ENCODE assay signal across 8 cellular contexts in genomic region chrX:40580537-40581332, GRCh38. TPM values are rescaled to one million over a fixed set of nuclear protein-coding genes. Genes with fewer than 3 reads are reported as not detected.
DNase-seq lines count a peak whose midpoint lies in the region; ATAC-seq and TF ChIP-seq lines count a peak whose summit lies in the region.

TSS of gene ATP6AP2 (plus strand) at chrX:40580970. CDS start at chrX:40581066, 96 bp downstream.

- intact Hi-C loops in right lobe of liver (cut with DNase I) = no loop called here

- peak within 1 kb of the TSS; percentile 88 for H3K27ac Mint-ChIP-seq in activated CD4-positive, alpha-beta memory T cell treated with anti-CD3 and anti-CD28 coated beads, Interleukin-2, amount 10 ng/mL, durations not matched to agents 7 days and 5 days

- no peak for TF ChIP-seq CTCF in right lobe of liver (IDR thresholded peaks at IDR 0.05)

- H3K27me3 ChIP-seq in duodenal mucosa (ENCODE audit: control insufficient read depth in 1 of 2, insufficient read depth in 2 of 2, low read length in 2 of 2) (no peaks in the 10 kb centered on the region), right lobe of liver (no peaks in the 10 kb centered on the region)

- POLR2A ChIA-PET in activated CD4-positive, alpha-beta memory T cell treated with anti-CD3 and anti-CD28 coated beads, Interleukin-2, amount 10 ng/mL, durations not matched to agents 7 days and 5 days (lab: Charles Lee) = interaction anchor here (0.7 to 2.2 kb wide), 8 partner anchors 9 to 751 kb away, joined by 3 to 14 read pairs (median 4); partner anchors contain the start of genes CXorf38 and USP9X

- peaks cover 27% of the 10 kb centered on the region for H3K4me1 Mint-ChIP-seq in activated CD4-positive, alpha-beta memory T cell treated with anti-CD3 and anti-CD28 coated beads, Interleukin-2, amount 10 ng/mL, durations not matched to agents 7 days and 5 days

- 26% methylated on average over 7 of the region's 89 CpGs for WGBS in right lobe of liver (ENCODE audit: insufficient coverage, low coverage, low lambda C conversion rate, missing lambda C conversion rate)

- no peaks in the 10 kb centered on the region for H3K9me3 ChIP-seq in duodenal mucosa (ENCODE audit: control insufficient read depth in 1 of 2, low read length in 2 of 2)
- no peaks in the 10 kb centered on the region for H3K9me3 ChIP-seq in right lobe of liver

- peak; percentile 96 for ATAC-seq in GM19438 (IDR thresholded peaks at IDR 0.05; ENCODE audit: low read depth, unreplicated experiment)
- ATAC-seq in HG03575 (IDR thresholded peaks at IDR 0.05; ENCODE audit: extremely low read depth, insufficient number of reproducible peaks, low FRiP score, unreplicated experiment) = peak; percentile 81
- peak; percentile 97 to 99 (median 98) for ATAC-seq in right lobe of liver

- CTCF ChIA-PET in activated CD4-positive, alpha-beta memory T cell treated with anti-CD3 and anti-CD28 coated beads, Interleukin-2, amount 10 ng/mL, durations not matched to agents 7 days and 5 days (lab: Charles Lee) = interaction anchor here (0.7 to 2.1 kb wide), 3 partner anchors 36 to 535 kb away, joined by 3 to 9 read pairs (median 4); no protein-coding TSS in a partner anchor

- H3K27me3 Mint-ChIP-seq in activated CD4-positive, alpha-beta memory T cell treated with anti-CD3 and anti-CD28 coated beads, Interleukin-2, amount 10 ng/mL, durations not matched to agents 7 days and 5 days = no peaks in the 10 kb centered on the region

- TF ChIP-seq POLR2A in right lobe of liver (IDR thresholded peaks at IDR 0.05) = peak; percentile 87

- peaks cover 4 to 8% of the 10 kb centered on the region in 2 donors for H3K4me1 ChIP-seq in duodenal mucosa (ENCODE audit: control insufficient read depth in 1 of 2, insufficient read depth in 2 of 2, low read length in 2 of 2)
- peaks cover 0 to 10% (median 0%) of the 10 kb centered on the region in 4 donors for H3K4me1 ChIP-seq in right lobe of liver

- H3K9ac ChIP-seq in duodenal mucosa (ENCODE audit: low read depth in 1 of 2, low read length in 2 of 2) = peak within 1 kb of the TSS; percentile 64 to 70

- H3K36me3 ChIP-seq in duodenal mucosa (ENCODE audit: control insufficient read depth in 1 of 2, insufficient read depth in 2 of 2, low read length in 2 of 2) = no peaks in the 10 kb centered on the region
- no peaks in the 10 kb centered on the region for H3K36me3 ChIP-seq in right lobe of liver

- H3K36me3 Mint-ChIP-seq in activated CD4-positive, alpha-beta memory T cell treated with anti-CD3 and anti-CD28 coated beads, Interleukin-2, amount 10 ng/mL, durations not matched to agents 7 days and 5 days (ENCODE audit: low read depth) = peaks cover 5% of the 10 kb centered on the region

- DNase-seq in CD1c-positive myeloid dendritic cell (ENCODE audit: extremely low spot score) (peak; percentile 95), NCI-H82 treated with DMSO at 0.1 percent for 48 hours (lab: John Stamatoyannopoulos, UW; ENCODE audit: unreplicated experiment) (peak; percentile 91), right lobe of liver (peak; percentile 93 to 95 (median 93))
- DNase-seq in activated CD4-positive, alpha-beta memory T cell treated with anti-CD3 and anti-CD28 coated beads, Interleukin-2, amount 10 ng/mL, durations not matched to agents 7 days and 5 days = peak; percentile 92
- DNase-seq in stimulated activated CD4-positive, alpha-beta T cell treated with anti-CD3 and anti-CD28 coated beads, Interleukin-4, amount 100 ng/mL, for 4 hours = peak; percentile 76 to 88

- peak within 1 kb of the TSS; percentile 92 for H3K27ac ChIP-seq in duodenal mucosa (ENCODE audit: low read depth, low read length)
- peak within 1 kb of the TSS; percentile 68 to 83 (median 80) for H3K27ac ChIP-seq in right lobe of liver

- H3K4me3 Mint-ChIP-seq in activated CD4-positive, alpha-beta memory T cell treated with anti-CD3 and anti-CD28 coated beads, Interleukin-2, amount 10 ng/mL, durations not matched to agents 7 days and 5 days = peak within 1 kb of the TSS; percentile 82

- no peaks in the 10 kb centered on the region for H3K9me3 Mint-ChIP-seq in activated CD4-positive, alpha-beta memory T cell treated with anti-CD3 and anti-CD28 coated beads, Interleukin-2, amount 10 ng/mL, durations not matched to agents 7 days and 5 days

- H3K4me3 ChIP-seq in duodenal mucosa (ENCODE audit: low read depth in 1 of 2, low read length in 2 of 2) (peak within 1 kb of the TSS; percentile 73 to 85), right lobe of liver (peak within 1 kb of the TSS; percentile 61 to 76 (median 71))

RNA-seq across cellular contexts. Expression of gene ATP6AP2, which starts in this region (rescaled TPM):
- total RNA-seq in activated CD4-positive, alpha-beta memory T cell treated with anti-CD3 and anti-CD28 coated beads, Interleukin-2, amount 10 ng/mL, durations not matched to agents 7 days and 5 days = 10 to 100 TPM; 72.9 to 77.8 TPM
- total RNA-seq in right lobe of liver = 10 to 100 TPM; 44.0 to 63.1 (median 54.0) TPM

Comparison
In these comparisons a context has a peak if more than half of its experiments do, and no peak if none do; other contexts are left out.
1. Peak in every context shown above with its lines: DNase-seq, ATAC-seq, H3K4me3 ChIP-seq and H3K27ac ChIP-seq.